ENCODE assay signal across 7 cellular contexts in the genomic region with DNA sequence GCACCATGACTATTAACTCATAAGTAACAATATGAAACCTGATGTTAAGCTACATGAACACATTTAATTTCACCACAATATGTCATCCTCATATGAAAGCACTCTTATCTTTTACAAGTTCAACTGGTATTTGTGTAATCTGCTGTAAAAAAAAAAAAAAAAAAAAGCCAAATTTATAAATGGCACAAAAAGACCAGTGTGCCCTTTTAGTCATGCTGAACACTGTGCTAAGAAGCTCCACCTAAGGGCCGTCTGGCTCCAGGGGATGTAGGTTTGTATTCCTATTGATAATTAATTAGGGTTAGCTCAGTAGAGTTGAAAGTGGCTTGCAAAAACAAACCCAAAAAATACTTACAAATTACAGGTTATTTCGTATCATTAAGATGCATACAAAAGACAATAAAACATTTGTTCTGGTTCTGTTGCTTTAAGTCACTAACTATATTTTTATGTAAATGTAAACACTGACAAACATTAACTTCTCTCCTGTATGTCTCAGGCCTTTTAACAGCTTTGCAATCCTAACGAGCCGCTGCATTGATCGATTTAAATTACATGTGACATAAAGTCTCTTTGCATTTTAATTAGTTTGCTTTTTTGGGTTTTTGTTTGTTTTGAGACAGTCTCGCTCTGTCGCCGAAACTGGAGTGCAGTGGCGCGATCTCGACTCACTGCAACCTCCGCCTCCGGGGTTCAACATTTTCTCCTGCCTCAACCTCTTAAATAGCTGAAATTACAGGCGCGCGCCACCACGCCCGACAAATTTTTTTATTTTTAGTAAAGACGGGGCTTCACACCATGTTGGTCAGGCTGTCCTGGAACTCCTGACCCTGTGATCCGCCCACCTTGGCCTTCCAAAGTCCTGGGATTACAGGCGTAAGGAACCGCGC.
A peak's percentile ranks its signal among the peaks of the same experiment; 100 is the strongest.
DNase-seq lines count a peak whose midpoint lies in the region; TF ChIP-seq lines count a peak whose summit lies in the region.

No MANE protein-coding gene starts in this region.

- peaks cover 33% of the 10 kb centered on the region for H3K36me3 Mint-ChIP-seq in activated CD4-positive, alpha-beta memory T cell treated with anti-CD3 and anti-CD28 coated beads, Interleukin-2, amount 10 ng/mL, durations not matched to agents 7 days and 5 days (ENCODE audit: low read depth)

- H3K27ac ChIP-seq in prostate gland, result peak overlapping the region; percentile 87 to 91

- peak overlapping the region; percentile 93 for H3K4me3 Mint-ChIP-seq in activated CD4-positive, alpha-beta memory T cell treated with anti-CD3 and anti-CD28 coated beads, Interleukin-2, amount 10 ng/mL, durations not matched to agents 7 days and 5 days

- no peaks in the 10 kb centered on the region for H3K36me3 ChIP-seq in prostate gland

- POLR2A ChIA-PET in activated CD4-positive, alpha-beta memory T cell treated with anti-CD3 and anti-CD28 coated beads, Interleukin-2, amount 10 ng/mL, durations not matched to agents 7 days and 5 days (lab: Charles Lee), result interaction anchor here (0.8 to 20.8 kb wide), 44 partner anchors 11 to 1696 kb away, joined by 3 to 1293 read pairs (median 46); a partner anchor contains a TSS

- no peak for TF ChIP-seq POLR2A in prostate gland (IDR thresholded peaks at IDR 0.05)

- H3K27me3 Mint-ChIP-seq in activated CD4-positive, alpha-beta memory T cell treated with anti-CD3 and anti-CD28 coated beads, Interleukin-2, amount 10 ng/mL, durations not matched to agents 7 days and 5 days, result no peaks in the 10 kb centered on the region

- H3K4me3 ChIP-seq in GM12865 (ENCODE audit: low read depth, low read length), result peak overlapping the region; percentile 83
- H3K4me3 ChIP-seq in prostate gland, result peak overlapping the region; percentile 56 to 68

- peaks cover under 1% of the 10 kb centered on the region for H3K4me1 ChIP-seq in prostate gland (replicated peaks)

- no peaks in the 10 kb centered on the region for H3K9me3 Mint-ChIP-seq in activated CD4-positive, alpha-beta memory T cell treated with anti-CD3 and anti-CD28 coated beads, Interleukin-2, amount 10 ng/mL, durations not matched to agents 7 days and 5 days

- no peaks in the 10 kb centered on the region for H3K27me3 ChIP-seq in prostate gland (replicated peaks; ENCODE audit: insufficient read depth)

- no peak for TF ChIP-seq CTCF in GM12865 (IDR thresholded peaks at IDR 0.05; ENCODE audit: insufficient read depth, low read depth, low read length, missing control alignments)
- TF ChIP-seq CTCF in prostate gland (IDR thresholded peaks at IDR 0.05), result peak in 1 of 4 experiments; percentile 2

- CTCF ChIA-PET in activated CD4-positive, alpha-beta memory T cell treated with anti-CD3 and anti-CD28 coated beads, Interleukin-2, amount 10 ng/mL, durations not matched to agents 7 days and 5 days (lab: Charles Lee), result interaction anchor here (0.6 to 5.2 kb wide), 18 partner anchors 10 to 166 kb away, joined by 3 to 42 read pairs (median 6); a partner anchor contains a TSS

- peaks cover 42% of the 10 kb centered on the region for H3K4me1 Mint-ChIP-seq in activated CD4-positive, alpha-beta memory T cell treated with anti-CD3 and anti-CD28 coated beads, Interleukin-2, amount 10 ng/mL, durations not matched to agents 7 days and 5 days

- 1% methylated on average over 23 of the region's 23 CpGs for WGBS in prostate gland

- peak; percentile 85 for DNase-seq in GM12865 (ENCODE audit: low read depth)
- peak; percentile 87 for DNase-seq in NAMALWA (ENCODE audit: low spot score)
- peak; percentile 70 for DNase-seq in activated CD4-positive, alpha-beta memory T cell treated with anti-CD3 and anti-CD28 coated beads, Interleukin-2, amount 10 ng/mL, durations not matched to agents 7 days and 5 days
- DNase-seq in fibroblast of peridontal ligament (ENCODE audit: extremely low read depth), result peak; percentile 20
- DNase-seq in prostate gland (ENCODE audit: low spot score), result peak; percentile 39
- no peak for DNase-seq in posterior vena cava (ENCODE audit: low spot score)
- no peak for DNase-seq in NCI-H1436 (lab: John Stamatoyannopoulos, UW)

- intact Hi-C loops in prostate gland (cut with DNase I), result loop anchor here (2.0 to 5.0 kb wide), 2 partner anchors 73 to 171 kb away; a partner anchor contains a TSS
- intact Hi-C loops in posterior vena cava (cut with DNase I), result no loop called here

- peak overlapping the region; percentile 96 for H3K27ac Mint-ChIP-seq in activated CD4-positive, alpha-beta memory T cell treated with anti-CD3 and anti-CD28 coated beads, Interleukin-2, amount 10 ng/mL, durations not matched to agents 7 days and 5 days

- H3K9me3 ChIP-seq in prostate gland, result no peaks in the 10 kb centered on the region

Comparison
In these comparisons a context has a peak if more than half of its experiments do, and no peak if none do; other contexts are left out.
1. DNase-seq: peak in GM12865 (single experiment), NAMALWA (single experiment), activated CD4-positive, alpha-beta memory T cell treated with anti-CD3 and anti-CD28 coated beads, Interleukin-2, amount 10 ng/mL, durations not matched to agents 7 days and 5 days (single experiment), fibroblast of peridontal ligament (single experiment) and prostate gland (single experiment); none in posterior vena cava (single experiment) and NCI-H1436 (single experiment).